ENCODE assay signal across 12 cellular contexts in genomic region chr5:73812962-73813588, GRCh38.
A peak's percentile ranks its signal among the peaks of the same experiment; 100 is the strongest.
DNase-seq lines count a peak whose midpoint lies in the region; ATAC-seq, FAIRE-seq and TF ChIP-seq lines count a peak whose summit lies in the region.
"Had no signal": no experiment of that assay in that cellular context is flagged by ENCODE, and none has a peak within 500 bp of the region (broad histone marks: within the 10 kb centered on the region; RNA-seq: fewer than 3 reads in every experiment).

No MANE protein-coding gene starts in this region.

- H3K9ac ChIP-seq in astrocyte (ENCODE audit: low read length) = peak overlapping the region; percentile 37

- H3K9me2 ChIP-seq in hepatocyte (replicated peaks; ENCODE audit: insufficient read depth) = no peaks in the 10 kb centered on the region

- H4K20me1 ChIP-seq in astrocyte (ENCODE audit: insufficient read depth, low read length) (no peaks in the 10 kb centered on the region), hepatocyte (ENCODE audit: insufficient read depth, poor library complexity, severe bottlenecking) (no peaks in the 10 kb centered on the region), osteoblast (ENCODE audit: insufficient read depth, low read length) (no peaks in the 10 kb centered on the region)

- H3K4me2 ChIP-seq in A549 = peak overlapping the region; percentile 90
- peak overlapping the region; percentile 54 for H3K4me2 ChIP-seq in astrocyte (ENCODE audit: low read length)
- peak overlapping the region; percentile 65 for H3K4me2 ChIP-seq in hepatocyte
- H3K4me2 ChIP-seq in osteoblast (ENCODE audit: insufficient read depth, low read length) = peak overlapping the region; percentile 12

- peaks cover 36% of the 10 kb centered on the region for H3K4me1 Mint-ChIP-seq in astrocyte (ENCODE audit: low read depth, unreplicated experiment)
- H3K4me1 Mint-ChIP-seq: activated naive CD4-positive, alpha-beta T cell treated with anti-CD3 and anti-CD28 coated beads, Interleukin-2, amount 50 U/mL, for 24 hours; naive B cell had no signal

- H3K36me3 Mint-ChIP-seq in astrocyte (ENCODE audit: low read depth, unreplicated experiment) = no peaks in the 10 kb centered on the region
- H3K36me3 Mint-ChIP-seq: activated naive CD4-positive, alpha-beta T cell treated with anti-CD3 and anti-CD28 coated beads, Interleukin-2, amount 50 U/mL, for 24 hours; naive B cell had no signal

- TF ChIP-seq RAD21 in A549 (conservative IDR thresholded peaks at IDR 0.05 in 1 of 2, IDR thresholded peaks at IDR 0.05 in 1 of 2) = no peak

- 4% methylated on average over 9 of the region's 9 CpGs for WGBS in A549 (ENCODE audit: missing lambda C conversion rate)
- 40% methylated on average over 9 of the region's 9 CpGs for WGBS in hepatocyte (ENCODE audit: low lambda C conversion rate, missing lambda C conversion rate)

- no peaks in the 10 kb centered on the region for H3K79me2 ChIP-seq in astrocyte (ENCODE audit: insufficient read depth, low read length)
- H3K79me2 ChIP-seq in hepatocyte = no peaks in the 10 kb centered on the region
- H3K79me2 ChIP-seq in osteoblast (ENCODE audit: insufficient read depth, low read length) = peaks cover 6% of the 10 kb centered on the region

- TF ChIP-seq CTCF in A549 (IDR thresholded peaks at IDR 0.05) = no peak
- no peak for TF ChIP-seq CTCF in astrocyte (IDR thresholded peaks at IDR 0.05; ENCODE audit: insufficient read depth, low read depth, low read length)
- TF ChIP-seq CTCF in hepatocyte (IDR thresholded peaks at IDR 0.05; ENCODE audit: poor library complexity) = no peak
- no peak for TF ChIP-seq CTCF in osteoblast (IDR thresholded peaks at IDR 0.05; ENCODE audit: extremely low read depth, low read depth, low read length)

- TF ChIP-seq EP300 in A549 (IDR thresholded peaks at IDR 0.05) = no peak

- CTCF ChIA-PET in A549 (lab: Yijun Ruan, JAX) = interaction anchor here (0.9 to 1.9 kb wide), 7 partner anchors 10 to 222 kb away, joined by 3 to 8 read pairs (median 4); no protein-coding TSS in a partner anchor

- H3K4me1 ChIP-seq in A549 = peaks cover 45% of the 10 kb centered on the region
- peaks cover 35% of the 10 kb centered on the region for H3K4me1 ChIP-seq in astrocyte (ENCODE audit: insufficient read depth, low read length)
- H3K4me1 ChIP-seq in hepatocyte (ENCODE audit: insufficient read depth) = peaks cover 8% of the 10 kb centered on the region
- peaks cover 41% of the 10 kb centered on the region for H3K4me1 ChIP-seq in osteoblast (ENCODE audit: insufficient read depth, low read length)

- H3K4me3 ChIP-seq in A549 = peak overlapping the region; percentile 50
- peak overlapping the region; percentile 37 for H3K4me3 ChIP-seq in astrocyte (ENCODE audit: insufficient read depth, low read depth, low read length)
- no peak overlapping the region for H3K4me3 ChIP-seq in hepatocyte
- peak overlapping the region; percentile 62 for H3K4me3 ChIP-seq in osteoblast (ENCODE audit: insufficient read depth, low read length)

- peak overlapping the region; percentile 48 for H3K27ac Mint-ChIP-seq in astrocyte (ENCODE audit: unreplicated experiment)
- H3K27ac Mint-ChIP-seq: activated naive CD4-positive, alpha-beta T cell treated with anti-CD3 and anti-CD28 coated beads, Interleukin-2, amount 50 U/mL, for 24 hours had no signal

- POLR2A ChIA-PET in A549 (lab: Yijun Ruan, JAX) = interaction anchor here (0.8 to 1.5 kb wide), 3 partner anchors 17 to 247 kb away, joined by 3 to 9 read pairs (median 5); no protein-coding TSS in a partner anchor

- TF ChIP-seq POLR2A in A549 (IDR thresholded peaks at IDR 0.05; ENCODE audit: low read length) (no peak), GM12891 (IDR thresholded peaks at IDR 0.05; ENCODE audit: low read depth, low read length) (no peak)

- FAIRE-seq in A549 (lab: Jason Lieb, UNC) (peak; percentile 28), astrocyte (lab: Jason Lieb, UNC) (no peak), GM12891 (lab: Jason Lieb, UNC) (no peak)

- H2AFZ ChIP-seq in astrocyte (ENCODE audit: low read depth, low read length) = no peak overlapping the region
- peak overlapping the region; percentile 35 for H2AFZ ChIP-seq in hepatocyte
- peak overlapping the region; percentile 28 for H2AFZ ChIP-seq in osteoblast (ENCODE audit: low read length)

- no peaks in the 10 kb centered on the region for H3K27me3 Mint-ChIP-seq in astrocyte (ENCODE audit: low read depth, unreplicated experiment)

- ATAC-seq in A549 (peak; percentile 89 to 92), HG03439 (IDR thresholded peaks at IDR 0.05; ENCODE audit: unreplicated experiment) (no peak)

- no peaks in the 10 kb centered on the region for H3K9me3 Mint-ChIP-seq in astrocyte (ENCODE audit: unreplicated experiment)
- H3K9me3 Mint-ChIP-seq: activated naive CD4-positive, alpha-beta T cell treated with anti-CD3 and anti-CD28 coated beads, Interleukin-2, amount 50 U/mL, for 24 hours had no signal

- H3K27me3 ChIP-seq in astrocyte (ENCODE audit: insufficient read depth, low read length) = no peaks in the 10 kb centered on the region
- H3K27me3 ChIP-seq in hepatocyte = no peaks in the 10 kb centered on the region
- H3K27me3 ChIP-seq in osteoblast (ENCODE audit: insufficient read depth, low read length) = no peaks in the 10 kb centered on the region

- H3K9me3 ChIP-seq in A549 (no peaks in the 10 kb centered on the region), astrocyte (ENCODE audit: insufficient read depth, low read depth, low read length) (no peaks in the 10 kb centered on the region), hepatocyte (ENCODE audit: low read depth) (no peaks in the 10 kb centered on the region), osteoblast (ENCODE audit: low read depth, low read length) (no peaks in the 10 kb centered on the region)

- peak; percentile 58 to 66 for DNase-seq in A549 (ENCODE audit: low read depth in 1 of 2, low spot score in 1 of 2)
- DNase-seq in astrocyte (ENCODE audit: low read depth) = peak; percentile 16
- DNase-seq in hepatocyte (ENCODE audit: low spot score) = peak; percentile 24
- DNase-seq in osteoblast (ENCODE audit: insufficient read length, low spot score, missing footprints) = no peak
- no peak for DNase-seq in NCI-H2227 (lab: John Stamatoyannopoulos, UW; ENCODE audit: unreplicated experiment)
- DNase-seq in mesenteric fat pad (ENCODE audit: low spot score) = no peak
- DNase-seq in GM12891 (ENCODE audit: insufficient read length, low spot score) = no peak
- DNase-seq: KBM-7, naive B cell, NCI-H1436 treated with DMSO at 0.1 percent for 48 hours had no signal

- H3K27ac ChIP-seq in A549 (peak overlapping the region; percentile 70 to 85), astrocyte (ENCODE audit: low read depth, low read length) (peak overlapping the region; percentile 24), hepatocyte (peak overlapping the region; percentile 75), osteoblast (ENCODE audit: low read depth, low read length) (no peak overlapping the region)

- H3K36me3 ChIP-seq in astrocyte (ENCODE audit: insufficient read depth, low read length) = no peaks in the 10 kb centered on the region
- H3K36me3 ChIP-seq in hepatocyte (replicated peaks; ENCODE audit: insufficient read depth, low read depth) = no peaks in the 10 kb centered on the region
- H3K36me3 ChIP-seq in osteoblast (ENCODE audit: insufficient read depth, low read length) = no peaks in the 10 kb centered on the region

- H3K4me3 Mint-ChIP-seq in astrocyte (ENCODE audit: unreplicated experiment) = peak overlapping the region; percentile 9
- H3K4me3 Mint-ChIP-seq: activated naive CD4-positive, alpha-beta T cell treated with anti-CD3 and anti-CD28 coated beads, Interleukin-2, amount 50 U/mL, for 24 hours; naive B cell had no signal

TF ChIP-seq in A549, 52 proteins besides CTCF, POLR2A, EP300 and RAD21 (continues in another document):
- TF ChIP-seq USF2 (IDR thresholded peaks at IDR 0.05) (peak; percentile 68), MAX (IDR thresholded peaks at IDR 0.05) (0 out of 2 replicates have a peak, but pooled peaks have one; percentile 44), MAFK (IDR thresholded peaks at IDR 0.05; ENCODE audit: partially characterized antibody) (no peak), ZSCAN20 (CRISPR knock-in tag; IDR thresholded peaks at IDR 0.05) (no peak), JUN (IDR thresholded peaks at IDR 0.05) (peak in 1 of 2 experiments; percentile 33; a peak in 1 of 5 replicates), RNF2 (IDR thresholded peaks at IDR 0.05; ENCODE audit: borderline replicate concordance, low read depth) (no peak), HOXA7 (CRISPR knock-in tag; IDR thresholded peaks at IDR 0.05) (no peak), ESRRA (IDR thresholded peaks at IDR 0.05; ENCODE audit: borderline replicate concordance, low read length) (no peak)

TF ChIP-seq in GM12891, 5 proteins besides CTCF, POLR2A, EP300 and RAD21:
- TF ChIP-seq PAX5 (IDR thresholded peaks at IDR 0.05; ENCODE audit: insufficient read depth, low read length, severe bottlenecking) (no peak), POLR2AphosphoS5 (IDR thresholded peaks at IDR 0.05; ENCODE audit: low read depth, low read length) (no peak), POU2F2 (IDR thresholded peaks at IDR 0.05; ENCODE audit: low read depth, low read length) (no peak), TAF1 (IDR thresholded peaks at IDR 0.05; ENCODE audit: low read depth, low read length) (no peak), SPI1 (IDR thresholded peaks at IDR 0.05; ENCODE audit: low read depth, low read length) (no peak)

Comparison
In these comparisons a context has a peak if more than half of its experiments do, and no peak if none do; other contexts are left out.
1. DNase-seq: peak in A549 (2 of 2), astrocyte (single experiment) and hepatocyte (single experiment); none in osteoblast (single experiment), NCI-H2227 (single experiment), mesenteric fat pad (single experiment) and GM12891 (single experiment).
2. H3K4me2 ChIP-seq: peak in every context shown above with its lines; median percentile 90 in A549; 65 in hepatocyte; 54 in astrocyte; 12 in osteoblast.